ENCODE assay signal across 26 cellular contexts in genomic region chr1:3179471-3179870, GRCh38.
A peak's percentile ranks its signal among the peaks of the same experiment; 100 is the strongest.
DNase-seq lines count a peak whose midpoint lies in the region; ATAC-seq and TF ChIP-seq lines count a peak whose summit lies in the region.
"Had no signal": no experiment of that assay in that cellular context is flagged by ENCODE, and none has a peak within 500 bp of the region (broad histone marks: within the 10 kb centered on the region; RNA-seq: fewer than 3 reads in every experiment).

No MANE protein-coding gene starts in this region.

- TF ChIP-seq CTCF in brain (conservative IDR thresholded peaks at IDR 0.05): no peak
- no peak for TF ChIP-seq CTCF in neural progenitor cell (IDR thresholded peaks at IDR 0.05)
- no peak for TF ChIP-seq CTCF in progenitor cell of endocrine pancreas (IDR thresholded peaks at IDR 0.05; ENCODE audit: unreplicated experiment)
- no peak for TF ChIP-seq CTCF in tibial artery (IDR thresholded peaks at IDR 0.05)
- no peak for TF ChIP-seq CTCF in osteocyte (IDR thresholded peaks at IDR 0.05)

- H3K79me2 ChIP-seq in neural progenitor cell (ENCODE audit: low read depth): no peaks in the 10 kb centered on the region

- no peak overlapping the region for H3K4me3 Mint-ChIP-seq in brain
- H3K4me3 Mint-ChIP-seq in neural progenitor cell: no peak overlapping the region
- H3K4me3 Mint-ChIP-seq in progenitor cell of endocrine pancreas (ENCODE audit: low read depth): no peak overlapping the region
- H3K4me3 Mint-ChIP-seq in osteocyte (ENCODE audit: unreplicated experiment): no peak overlapping the region
- H3K4me3 Mint-ChIP-seq: CD14-positive monocyte; CD4-positive, alpha-beta memory T cell; CD8-positive, alpha-beta memory T cell had no signal

- H3K4me3 ChIP-seq in neural progenitor cell: no peak overlapping the region
- no peak overlapping the region for H3K4me3 ChIP-seq in tibial artery
- H3K4me3 ChIP-seq: BLaER1, GM12878 had no signal

- no peaks in the 10 kb centered on the region for H3K9me3 ChIP-seq in neural progenitor cell (ENCODE audit: low read depth)
- no peaks in the 10 kb centered on the region for H3K9me3 ChIP-seq in tibial artery
- H3K9me3 ChIP-seq: BE2C had no signal

- peaks cover 3% of the 10 kb centered on the region for H3K36me3 Mint-ChIP-seq in brain
- H3K36me3 Mint-ChIP-seq in neural progenitor cell: no peaks in the 10 kb centered on the region
- H3K36me3 Mint-ChIP-seq in progenitor cell of endocrine pancreas (ENCODE audit: insufficient read depth): peaks cover 3% of the 10 kb centered on the region
- no peaks in the 10 kb centered on the region for H3K36me3 Mint-ChIP-seq in osteocyte (ENCODE audit: unreplicated experiment)
- H3K36me3 Mint-ChIP-seq: CD14-positive monocyte; CD4-positive, alpha-beta memory T cell; CD4-positive, CD25-positive, alpha-beta regulatory T cell; CD8-positive, alpha-beta memory T cell had no signal

- H3K4me1 ChIP-seq in neural progenitor cell (peaks cover 14% of the 10 kb centered on the region), tibial artery (peaks cover 0 to 35% (median 27%) of the 10 kb centered on the region in 4 donors)
- H3K4me1 ChIP-seq: BE2C had no signal

- no peak for ATAC-seq in left colon
- ATAC-seq: GM12878 had no signal

- H2AFZ ChIP-seq in neural progenitor cell (replicated peaks): no peak overlapping the region

- DNase-seq in neural progenitor cell (ENCODE audit: low spot score) (no peak), progenitor cell of endocrine pancreas (ENCODE audit: low spot score, unreplicated experiment) (no peak), tibial artery (no peak), iPS-NIHi11 (ENCODE audit: low spot score) (no peak), HPDE6-E6E7 (ENCODE audit: extremely low spot score) (no peak), osteocyte (ENCODE audit: extremely low spot score, unreplicated experiment) (no peak), left colon (no peak)
- DNase-seq: 8988T; ACHN; BE2C; C1 segment of cervical spinal cord; CD4-positive, alpha-beta memory T cell; CD4-positive, CD25-positive, alpha-beta regulatory T cell; CD8-positive, alpha-beta memory T cell; COR-L47; DMS 273 treated with DMSO at 0.1 percent for 48 hours; DMS153; DMS53; DMS79; DND-41; EL; GDM1 had no signal

- H3K27me3 ChIP-seq in neural progenitor cell (no peaks in the 10 kb centered on the region), tibial artery (no peaks in the 10 kb centered on the region)
- H3K27me3 ChIP-seq: BE2C had no signal

- H3K27ac Mint-ChIP-seq in brain: peak overlapping the region in 4 of 5 experiments; percentile 29 to 76 (median 55)
- H3K27ac Mint-ChIP-seq in neural progenitor cell: peak overlapping the region; percentile 18
- peak overlapping the region; percentile 80 for H3K27ac Mint-ChIP-seq in progenitor cell of endocrine pancreas
- no peak overlapping the region for H3K27ac Mint-ChIP-seq in osteocyte (ENCODE audit: unreplicated experiment)
- H3K27ac Mint-ChIP-seq: CD14-positive monocyte; CD4-positive, CD25-positive, alpha-beta regulatory T cell; CD8-positive, alpha-beta memory T cell had no signal

- H3K4me2 ChIP-seq in neural progenitor cell: no peak overlapping the region
- H3K4me2 ChIP-seq: BLaER1 had no signal

- no peaks in the 10 kb centered on the region for H3K36me3 ChIP-seq in neural progenitor cell
- H3K36me3 ChIP-seq in tibial artery: peaks cover 0 to 4% (median 0%) of the 10 kb centered on the region in 3 donors
- H3K36me3 ChIP-seq: BE2C, BLaER1 had no signal

- H3K9me3 Mint-ChIP-seq in brain (no peaks in the 10 kb centered on the region), neural progenitor cell (no peaks in the 10 kb centered on the region), progenitor cell of endocrine pancreas (ENCODE audit: low read depth) (no peaks in the 10 kb centered on the region), osteocyte (ENCODE audit: unreplicated experiment) (no peaks in the 10 kb centered on the region)
- H3K9me3 Mint-ChIP-seq: CD4-positive, alpha-beta memory T cell; CD4-positive, CD25-positive, alpha-beta regulatory T cell; CD8-positive, alpha-beta memory T cell had no signal

- H3F3A ChIP-seq in neural progenitor cell (ENCODE audit: low read depth): peaks cover 10% of the 10 kb centered on the region

- H3K9ac ChIP-seq in neural progenitor cell: no peak overlapping the region
- H3K9ac ChIP-seq: BLaER1 had no signal

- no peaks in the 10 kb centered on the region for H4K20me1 ChIP-seq in neural progenitor cell (ENCODE audit: low read depth)
- H4K20me1 ChIP-seq: BLaER1 had no signal

- H3K27ac ChIP-seq in neural progenitor cell (no peak overlapping the region), tibial artery (peak overlapping the region; percentile 29 to 30)
- H3K27ac ChIP-seq: BLaER1 had no signal

- intact Hi-C loops in tibial artery (cut with DNase I; ENCODE audit: low total_unique reads) (no loop called here), left colon (cut with DNase I, micrococcal nuclease) (no loop called here)

- H3K4me1 Mint-ChIP-seq in brain (peaks cover 34% of the 10 kb centered on the region), neural progenitor cell (peaks cover 21% of the 10 kb centered on the region), progenitor cell of endocrine pancreas (ENCODE audit: low read depth) (peaks cover 37% of the 10 kb centered on the region), osteocyte (ENCODE audit: unreplicated experiment) (no peaks in the 10 kb centered on the region)
- H3K4me1 Mint-ChIP-seq: CD4-positive, alpha-beta memory T cell; CD4-positive, CD25-positive, alpha-beta regulatory T cell; CD8-positive, alpha-beta memory T cell had no signal

- H3K27me3 Mint-ChIP-seq in brain (no peaks in the 10 kb centered on the region), neural progenitor cell (ENCODE audit: insufficient read depth, low read depth) (peaks cover 4% of the 10 kb centered on the region), progenitor cell of endocrine pancreas (no peaks in the 10 kb centered on the region), osteocyte (ENCODE audit: unreplicated experiment) (no peaks in the 10 kb centered on the region)
